8 cellular contexts compared by ENCODE assay signal in genomic region chr1:52551476-52552235, GRCh38. TPM values are rescaled to one million over a fixed set of nuclear protein-coding genes. Genes with fewer than 3 reads are reported as not detected.
DNase-seq lines count a peak whose midpoint lies in the region; ATAC-seq, FAIRE-seq and TF ChIP-seq lines count a peak whose summit lies in the region.

No MANE protein-coding gene starts in this region.

- H3K27ac ChIP-seq in GM12878 (ENCODE audit: control insufficient read depth, insufficient read depth): peak overlapping the region; percentile 86

- intact Hi-C loops in GM12878 (cut with micrococcal nuclease; ENCODE audit: unreplicated experiment): loop anchor here (10.0 kb wide), 1 partner anchor 133 kb away; no protein-coding TSS in a partner anchor

- TSS peak; percentile 66 for BruUV-seq in GM12878 (replicated peaks; lab: Mats Ljungman, UMichigan)

- H3K79me2 ChIP-seq in GM12878 (ENCODE audit: control insufficient read depth, insufficient read depth, low read length): peaks cover 45% of the 10 kb centered on the region

- H3K9ac ChIP-seq in GM12878 (ENCODE audit: control insufficient read depth, insufficient read depth, low read length): peak overlapping the region; percentile 90

- no peak for TF ChIP-seq POLR2A in GM12878 (IDR thresholded peaks at IDR 0.05; ENCODE audit: low read depth, low read length)

- H2AFZ ChIP-seq in GM12878 (ENCODE audit: control insufficient read depth, low read depth, low read length): peak overlapping the region; percentile 85

- H3K4me1 ChIP-seq in GM12878 (ENCODE audit: control insufficient read depth, insufficient read depth, low read length): peaks cover 4% of the 10 kb centered on the region

- in situ Hi-C loops in GM12878 (cut with MboI): no loop called here

- TF ChIP-seq CTCF in GM12878 (IDR thresholded peaks at IDR 0.05 in 2 of 3, conservative IDR thresholded peaks at IDR 0.05 in 1 of 3; ENCODE audit: control insufficient read depth in 2 of 3, extremely low read depth in 1 of 3, insufficient read depth in 1 of 3, low read depth in 3 of 3, low read length in 3 of 3): no peak

- no peak for TF ChIP-seq EP300 in GM12878 (IDR thresholded peaks at IDR 0.05; ENCODE audit: borderline replicate concordance in 1 of 2, control insufficient read depth in 1 of 2, low read depth in 2 of 2, low read length in 2 of 2)

- no peak for ATAC-seq in GM12878
- ATAC-seq in GM18520 (IDR thresholded peaks at IDR 0.05; ENCODE audit: unreplicated experiment): no peak

- H3K4me3 ChIP-seq in GM12878: peak overlapping the region; percentile 81

- 15% methylated on average over 20 of the region's 20 CpGs for WGBS in GM12878 (ENCODE audit: insufficient coverage, insufficient replicate concordance, low lambda C conversion rate, missing lambda C conversion rate)

- RAD21 ChIA-PET in GM12878 (lab: Charles Lee; ENCODE audit: unreplicated experiment): interaction anchor here (0.9 to 1.7 kb wide), 4 partner anchors 18 to 114 kb away, joined by 3 to 5 read pairs (median 3); no protein-coding TSS in a partner anchor

- peak overlapping the region; percentile 73 for H3K4me2 ChIP-seq in GM12878 (ENCODE audit: control insufficient read depth, insufficient read depth)

- SMC1A ChIA-PET in GM12878 (lab: Charles Lee; ENCODE audit: uncharacterized antibody, unreplicated experiment): interaction anchor here (1.0 to 1.6 kb wide), 5 partner anchors 16 to 108 kb away, joined by 3 to 5 read pairs (median 4); no protein-coding TSS in a partner anchor

- no peak for FAIRE-seq in GM12878 (lab: Jason Lieb, UNC)

- H3K27me3 ChIP-seq in GM12878 (replicated peaks in 1 of 2; ENCODE audit: control insufficient read depth in 2 of 2, insufficient read depth in 2 of 2, low read length in 1 of 2): 0 out of 4 replicates have a peak, but pooled peaks cover 0 to 6% of the 10 kb centered on the region in 2 experiments

- POLR2A ChIA-PET in GM12878 (lab: Charles Lee): interaction anchor here (0.8 to 1.4 kb wide), 3 partner anchors 19 to 148 kb away, joined by 3 to 7 read pairs (median 3); no protein-coding TSS in a partner anchor

- CTCF ChIA-PET in GM12878 (lab: Yijun Ruan, JAX): interaction anchor here (0.8 to 1.4 kb wide), 4 partner anchors 20 to 146 kb away, joined by 3 read pairs; no protein-coding TSS in a partner anchor

- no peaks in the 10 kb centered on the region; the same call in 1 of the 3 replicates for H3K9me3 ChIP-seq in GM12878 (replicated peaks; ENCODE audit: control insufficient read depth, insufficient read depth, low read length)

- no peak for TF ChIP-seq RAD21 in GM12878 (IDR thresholded peaks at IDR 0.05; ENCODE audit: insufficient read depth, low read depth, low read length)

- DNase-seq in activated gamma-delta T cell treated with Interleukin-2 at 50 U/mL for 16 hours (peak; percentile 38), activated gamma-delta T cell (lab: John Stamatoyannopoulos, UW) (no peak), RPMI8226 (peak; percentile 67), GM12878 (ENCODE audit: low read depth, low spot score) (no peak), left kidney (ENCODE audit: low read depth, low spot score) (peak; percentile 69), germinal center (ENCODE audit: low spot score) (no peak)
- peak; percentile 7 for DNase-seq in stimulated activated CD8-positive, alpha-beta memory T cell treated with anti-CD3 and anti-CD28 coated beads, Interleukin-12 subunit alpha, Interleukin-12 subunit beta, amount 100 ng/mL, for 4 hours (ENCODE audit: low read depth)

- no peaks in the 10 kb centered on the region for H3K36me3 ChIP-seq in GM12878 (ENCODE audit: control insufficient read depth in 2 of 2, insufficient read depth in 2 of 2, low read length in 1 of 2)

- no peaks in the 10 kb centered on the region; the same call in 1 of the 2 replicates for H4K20me1 ChIP-seq in GM12878 (ENCODE audit: control insufficient read depth, insufficient read depth)

TF ChIP-seq in GM12878, 131 proteins besides CTCF, POLR2A, EP300 and RAD21 (continues in another document):
- TF ChIP-seq MLLT1 (IDR thresholded peaks at IDR 0.05) (peak; percentile 76), PRDM15 (CRISPR knock-in tag; IDR thresholded peaks at IDR 0.05) (no peak)

RNA-seq across cellular contexts. Expression of gene TUT4, which starts 1.2 kb away (rescaled TPM):
- 252 and 259 TPM in 2 replicates for total RNA-seq in GM12878 (2013; cell fraction: nucleolus; rRNA removed)
- total RNA-seq in GM12878 (2014; rRNA removed) (26.7 and 32.8 TPM in 2 replicates), GM12878 (2014; rRNA removed; fragmentation: Illumina TruSeq; extraction: Trizol) (25.9 and 29.5 TPM in 2 replicates), GM12878 (2021) (27.7 and 28.0 TPM in 2 replicates)
- polyA plus RNA-seq in GM12878 (2011; ENCODE audit: low read depth): 22.2 TPM
- polyA plus RNA-seq in GM12878 (2011; rRNA removed) (40.7 and 43.9 TPM in 2 replicates), GM12878 (2014; fragmentation: Illumina TruSeq; extraction: Trizol) (36.0 and 48.1 TPM in 2 replicates), GM12878 (2014; fragmentation: Nextera tagmentation; extraction: Ambion mirVana) (10 to 100 TPM in 1 of 2 experiments, 1 to 10 TPM in 1; 9.4 to 11.5 TPM), GM12878 (2014; rRNA removed) (25.9 and 31.1 TPM in 2 replicates), GM12878 (2016; fragmentation: Nextera tagmentation; extraction: Ambion mirVana) (10 to 100 TPM; 27.6 to 32.9 TPM)
- 33.3 and 42.0 TPM in 2 replicates for polyA plus RNA-seq in GM12878 (2011; cell fraction: cytosol; rRNA removed)
- polyA plus RNA-seq in GM12878 (2011; cell fraction: nucleus; rRNA removed): 116 and 123 TPM in 2 replicates
- polyA plus RNA-seq in GM12878 (2012): 35.8 and 41.9 TPM in 2 replicates
- 24.8 and 27.2 TPM in 2 replicates for polyA minus RNA-seq in GM12878 (2011; rRNA and poly(A)+ RNA removed)
- 16.6 and 19.1 TPM in 2 replicates for polyA minus RNA-seq in GM12878 (2011; cell fraction: cytosol; rRNA and poly(A)+ RNA removed)
- 32.0 and 47.8 TPM in 2 replicates for polyA minus RNA-seq in GM12878 (2011; cell fraction: nucleus; rRNA and poly(A)+ RNA removed)

RNA-seq across cellular contexts. Expression of gene GPX7, which starts 50.5 kb away (rescaled TPM):
- total RNA-seq in GM12878 (2013; cell fraction: nucleolus; rRNA removed): 3.5 and 3.6 TPM in 2 replicates
- total RNA-seq in GM12878 (2014; rRNA removed) (4.0 and 4.2 TPM in 2 replicates), GM12878 (2014; rRNA removed; fragmentation: Illumina TruSeq; extraction: Trizol) (2.3 and 2.9 TPM in 2 replicates), GM12878 (2021) (1.9 and 2.6 TPM in 2 replicates)
- 5.4 TPM for polyA plus RNA-seq in GM12878 (2011; ENCODE audit: low read depth)
- polyA plus RNA-seq in GM12878 (2011; rRNA removed) (not detected in 2 replicates), GM12878 (2014; fragmentation: Illumina TruSeq; extraction: Trizol) (2.4 and 3.7 TPM in 2 replicates), GM12878 (2014; fragmentation: Nextera tagmentation; extraction: Ambion mirVana) (1 to 10 TPM; 1.9 to 2.2 TPM), GM12878 (2014; rRNA removed) (3.8 and 4.1 TPM in 2 replicates), GM12878 (2016; fragmentation: Nextera tagmentation; extraction: Ambion mirVana) (1 to 10 TPM; 2.3 to 2.5 TPM)
- 0.13 TPM in 1 of 2 replicates, not detected in the other for polyA plus RNA-seq in GM12878 (2011; cell fraction: cytosol; rRNA removed)
- polyA plus RNA-seq in GM12878 (2011; cell fraction: nucleus; rRNA removed): 0.16 TPM in 1 of 2 replicates, not detected in the other
- 9.1 and 9.8 TPM in 2 replicates for polyA plus RNA-seq in GM12878 (2012)
- not detected in 2 replicates for polyA minus RNA-seq in GM12878 (2011; rRNA and poly(A)+ RNA removed)
- not detected in 2 replicates for polyA minus RNA-seq in GM12878 (2011; cell fraction: cytosol; rRNA and poly(A)+ RNA removed)
- polyA minus RNA-seq in GM12878 (2011; cell fraction: nucleus; rRNA and poly(A)+ RNA removed): not detected in 2 replicates

Comparison
In these comparisons a context has a peak if more than half of its experiments do, and no peak if none do; other contexts are left out.
1. DNase-seq: peak in activated gamma-delta T cell treated with Interleukin-2 at 50 U/mL for 16 hours (single experiment), RPMI8226 (single experiment), left kidney (single experiment) and stimulated activated CD8-positive, alpha-beta memory T cell treated with anti-CD3 and anti-CD28 coated beads, Interleukin-12 subunit alpha, Interleukin-12 subunit beta, amount 100 ng/mL, for 4 hours (single experiment); none in activated gamma-delta T cell (single experiment), GM12878 (single experiment) and germinal center (single experiment).